ENCODE assay signal across 28 cellular contexts in the genomic region with DNA sequence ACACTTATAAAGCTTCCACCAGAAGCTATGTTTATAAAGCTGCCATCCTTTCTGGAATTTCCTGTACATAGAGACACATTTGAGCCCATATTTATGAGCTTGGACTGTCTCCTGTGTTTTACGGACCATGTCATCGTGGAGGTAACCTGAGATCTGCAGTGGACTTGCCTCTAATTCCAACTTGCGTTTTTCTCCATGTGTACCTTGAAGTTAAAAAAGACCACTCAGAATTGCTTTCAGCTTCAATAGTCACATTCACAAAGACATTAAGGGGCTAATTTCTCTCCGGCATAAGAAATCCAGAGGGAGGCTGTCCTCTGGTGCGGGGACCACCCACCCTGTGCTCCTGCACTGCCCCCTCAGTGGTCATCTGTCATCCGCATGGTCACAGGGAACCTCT.
"Had no signal": no experiment of that assay in that cellular context is flagged by ENCODE, and none has a peak within 500 bp of the region (broad histone marks: within the 10 kb centered on the region; RNA-seq: fewer than 3 reads in every experiment).

No MANE protein-coding gene starts in this region.

- H3K27ac Mint-ChIP-seq: activated CD4-positive, alpha-beta memory T cell treated with anti-CD3 and anti-CD28 coated beads, Interleukin-2, amount 10 ng/mL, durations not matched to agents 7 days and 5 days; activated CD4-positive, alpha-beta T cell treated with anti-CD3 and anti-CD28 coated beads for 36 hours; activated CD4-positive, alpha-beta T cell treated with anti-CD3 and anti-CD28 coated beads, Interleukin-2, amount 10 ng/mL, durations not matched to agents 7 days and 5 days; activated naive CD8-positive, alpha-beta T cell; activated T-cell treated with anti-CD3 and anti-CD28 coated beads, Interleukin-2, amount 50 U/mL, for 24 hours; activated T-cell treated with anti-CD3 and anti-CD28 coated beads, Interleukin-2, amount 50 U/mL, for 72 hours; dendritic cell treated with granulocyte-macrophage colony-stimulating factor and Interleukin-4, amounts not matched to agents 40 ng/mL and 50 ng/mL, for 4 days; endodermal cell had no signal

- H3K27ac ChIP-seq: brain microvascular endothelial cell, coronary artery, dorsolateral prefrontal cortex, esophagus muscularis mucosa, foreskin keratinocyte, gastrocnemius medialis had no signal

- H3K4me1 ChIP-seq: esophagus muscularis mucosa, foreskin keratinocyte, gastrocnemius medialis had no signal

- H3K27me3 ChIP-seq: brain microvascular endothelial cell, foreskin keratinocyte, gastrocnemius medialis had no signal

- H3K36me3 ChIP-seq: brain microvascular endothelial cell, esophagus muscularis mucosa, gastrocnemius medialis had no signal

- H3K4me1 Mint-ChIP-seq: activated CD4-positive, alpha-beta memory T cell treated with anti-CD3 and anti-CD28 coated beads, Interleukin-2, amount 10 ng/mL, durations not matched to agents 7 days and 5 days; activated CD4-positive, alpha-beta T cell treated with anti-CD3 and anti-CD28 coated beads for 36 hours; activated CD4-positive, alpha-beta T cell treated with anti-CD3 and anti-CD28 coated beads, Interleukin-2, amount 10 ng/mL, durations not matched to agents 7 days and 5 days; central memory CD8-positive, alpha-beta T cell had no signal

- H3K4me3 ChIP-seq: coronary artery, dorsolateral prefrontal cortex, esophagus muscularis mucosa, gastrocnemius medialis had no signal

- H3K27me3 Mint-ChIP-seq: activated CD4-positive, alpha-beta memory T cell treated with anti-CD3 and anti-CD28 coated beads, Interleukin-2, amount 10 ng/mL, durations not matched to agents 7 days and 5 days; activated CD4-positive, alpha-beta T cell treated with anti-CD3 and anti-CD28 coated beads, Interleukin-2, amount 10 ng/mL, durations not matched to agents 7 days and 5 days; activated T-cell treated with anti-CD3 and anti-CD28 coated beads, Interleukin-2, amount 50 U/mL, for 24 hours; dendritic cell treated with granulocyte-macrophage colony-stimulating factor and Interleukin-4, amounts not matched to agents 40 ng/mL and 50 ng/mL, for 4 days had no signal

- H3K36me3 Mint-ChIP-seq: activated naive CD8-positive, alpha-beta T cell had no signal

- DNase-seq: activated CD4-positive, alpha-beta memory T cell treated with anti-CD3 and anti-CD28 coated beads, Interleukin-2, amount 10 ng/mL, durations not matched to agents 7 days and 5 days; activated CD4-positive, alpha-beta T cell treated with anti-CD3 and anti-CD28 coated beads for 36 hours; activated CD4-positive, alpha-beta T cell treated with anti-CD3 and anti-CD28 coated beads, Interleukin-2, amount 10 ng/mL, durations not matched to agents 7 days and 5 days; activated CD4-positive, alpha-beta T cell treated with anti-CD3 and anti-CD28 coated beads, Interleukin-2, amount 50 U/mL, for 4 hours; activated CD4-positive, CD25-positive, alpha-beta regulatory T cell; activated CD4-positive, CD25-positive, alpha-beta regulatory T cell treated with anti-CD3 and anti-CD28 coated beads, Interleukin-2, amount 50 U/mL, for 72 hours; activated CD8-positive, alpha-beta memory T cell treated with anti-CD3 and anti-CD28 coated beads, Interleukin-2, amount 50 U/mL, for 48 hours; activated gamma-delta T cell; activated naive CD4-positive, alpha-beta T cell; activated naive CD4-positive, alpha-beta T cell treated with anti-CD3 and anti-CD28 coated beads, Interleukin-2, amount 50 U/mL, for 16 hours; activated T-cell treated with anti-CD3 and anti-CD28 coated beads for 4 hours; activated T-cell treated with anti-CD3 and anti-CD28 coated beads, Interleukin-2, amount 50 U/mL, for 24 hours; activated T-cell treated with anti-CD3 and anti-CD28 coated beads, Interleukin-2, amount 50 U/mL, for 72 hours; amniotic stem cell; anterior cingulate cortex; brain microvascular endothelial cell; dorsolateral prefrontal cortex; effector memory CD4-positive, alpha-beta T cell; endodermal cell; erythroblast; foreskin keratinocyte; gastrocnemius medialis; T-helper 2 cell had no signal

- H3K9me3 Mint-ChIP-seq: activated CD4-positive, alpha-beta memory T cell treated with anti-CD3 and anti-CD28 coated beads, Interleukin-2, amount 10 ng/mL, durations not matched to agents 7 days and 5 days; activated CD4-positive, alpha-beta T cell treated with anti-CD3 and anti-CD28 coated beads, Interleukin-2, amount 10 ng/mL, durations not matched to agents 7 days and 5 days; activated T-cell treated with anti-CD3 and anti-CD28 coated beads, Interleukin-2, amount 50 U/mL, for 24 hours; central memory CD8-positive, alpha-beta T cell; dendritic cell treated with granulocyte-macrophage colony-stimulating factor and Interleukin-4, amounts not matched to agents 40 ng/mL and 50 ng/mL, for 4 days had no signal

- H3K9me3 ChIP-seq: gastrocnemius medialis had no signal

- H3K4me3 Mint-ChIP-seq: activated CD4-positive, alpha-beta memory T cell treated with anti-CD3 and anti-CD28 coated beads, Interleukin-2, amount 10 ng/mL, durations not matched to agents 7 days and 5 days; activated CD4-positive, alpha-beta T cell treated with anti-CD3 and anti-CD28 coated beads for 36 hours; activated CD4-positive, alpha-beta T cell treated with anti-CD3 and anti-CD28 coated beads, Interleukin-2, amount 10 ng/mL, durations not matched to agents 7 days and 5 days; activated naive CD8-positive, alpha-beta T cell; activated T-cell treated with anti-CD3 and anti-CD28 coated beads, Interleukin-2, amount 50 U/mL, for 24 hours; activated T-cell treated with anti-CD3 and anti-CD28 coated beads, Interleukin-2, amount 50 U/mL, for 72 hours; central memory CD8-positive, alpha-beta T cell; dendritic cell treated with granulocyte-macrophage colony-stimulating factor and Interleukin-4, amounts not matched to agents 40 ng/mL and 50 ng/mL, for 4 days; endodermal cell had no signal

- ATAC-seq: activated CD4-positive, alpha-beta T cell treated with anti-CD3 and anti-CD28 coated beads for 36 hours; activated T-cell treated with anti-CD3 and anti-CD28 coated beads, Interleukin-2, amount 50 U/mL, for 72 hours; foreskin keratinocyte; gastrocnemius medialis had no signal
